Comparison of ENCODE assay signal across 19 cellular contexts in the genomic region with DNA sequence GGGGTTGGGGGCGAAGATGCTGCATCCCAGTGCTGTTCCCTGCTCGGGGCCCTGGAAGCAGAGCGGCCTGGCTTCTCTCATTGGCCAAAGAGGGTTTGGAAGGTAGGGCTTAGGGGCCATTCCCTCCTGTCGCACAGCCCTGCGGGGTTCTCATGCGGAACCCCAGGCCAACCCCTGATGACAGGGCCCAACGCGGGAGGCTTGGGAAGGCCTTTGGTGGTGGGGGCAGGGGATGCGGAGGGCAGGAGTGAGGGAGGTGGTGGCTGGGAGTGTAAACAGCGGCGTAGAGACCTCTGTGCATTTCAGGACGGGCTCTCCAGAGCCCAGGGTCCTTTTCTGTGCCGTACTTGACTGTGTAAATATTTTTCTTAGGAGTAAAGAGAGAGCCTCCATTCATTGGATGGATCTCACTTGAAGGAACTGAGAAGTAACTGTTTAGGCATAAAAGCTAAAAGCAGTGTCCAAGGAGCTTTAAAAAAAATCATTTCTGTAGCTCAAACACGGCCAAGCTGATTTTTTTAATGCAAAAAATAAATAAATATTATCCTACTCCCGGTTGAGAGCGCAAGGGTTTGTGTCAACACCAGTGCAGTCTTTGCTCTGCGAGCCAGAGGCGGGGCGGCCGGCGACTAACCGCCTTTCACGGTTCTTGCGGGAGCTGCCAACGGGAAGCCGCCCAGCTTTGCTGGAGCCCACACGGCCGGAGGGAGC.
"Had no signal": no experiment of that assay in that cellular context is flagged by ENCODE, and none has a peak within 500 bp of the region (broad histone marks: within the 10 kb centered on the region; RNA-seq: fewer than 3 reads in every experiment).

No MANE protein-coding gene starts in this region.

- H3K36me3 ChIP-seq: colonic mucosa, prostate gland, vagina had no signal

- H3K4me3 Mint-ChIP-seq: activated CD4-positive, alpha-beta memory T cell treated with anti-CD3 and anti-CD28 coated beads for 36 hours; activated naive CD8-positive, alpha-beta T cell treated with anti-CD3 and anti-CD28 coated beads, Interleukin-2, amount 10 ng/mL, durations not matched to agents 7 days and 5 days; activated T-cell treated with anti-CD3 and anti-CD28 coated beads, Interleukin-2, amount 50 U/mL, for 72 hours; natural killer cell; T-cell had no signal

- H3K4me3 ChIP-seq: colonic mucosa, mucosa of descending colon, prostate gland, vagina had no signal

- H3K27ac Mint-ChIP-seq: activated CD4-positive, alpha-beta memory T cell treated with anti-CD3 and anti-CD28 coated beads for 36 hours; activated naive CD8-positive, alpha-beta T cell treated with anti-CD3 and anti-CD28 coated beads, Interleukin-2, amount 10 ng/mL, durations not matched to agents 7 days and 5 days; activated T-cell treated with anti-CD3 and anti-CD28 coated beads, Interleukin-2, amount 50 U/mL, for 72 hours; natural killer cell; T-cell had no signal

- H3K27me3 ChIP-seq: colonic mucosa, vagina had no signal

- H3K27ac ChIP-seq: colonic mucosa, prostate gland, vagina had no signal

- H3K4me1 ChIP-seq: colonic mucosa, prostate gland, vagina had no signal

- H3K9me3 ChIP-seq: colonic mucosa, mucosa of descending colon, prostate gland, vagina had no signal

- H3K9me3 Mint-ChIP-seq: activated CD4-positive, alpha-beta memory T cell treated with anti-CD3 and anti-CD28 coated beads for 36 hours; activated naive CD8-positive, alpha-beta T cell treated with anti-CD3 and anti-CD28 coated beads, Interleukin-2, amount 10 ng/mL, durations not matched to agents 7 days and 5 days; activated T-cell treated with anti-CD3 and anti-CD28 coated beads, Interleukin-2, amount 50 U/mL, for 72 hours; natural killer cell; T-cell had no signal

- H3K4me1 Mint-ChIP-seq: activated naive CD8-positive, alpha-beta T cell treated with anti-CD3 and anti-CD28 coated beads, Interleukin-2, amount 10 ng/mL, durations not matched to agents 7 days and 5 days; natural killer cell; T-cell had no signal

- H3K36me3 Mint-ChIP-seq: activated CD4-positive, alpha-beta memory T cell treated with anti-CD3 and anti-CD28 coated beads for 36 hours; activated naive CD8-positive, alpha-beta T cell treated with anti-CD3 and anti-CD28 coated beads, Interleukin-2, amount 10 ng/mL, durations not matched to agents 7 days and 5 days; natural killer cell; T-cell had no signal

- H3K27me3 Mint-ChIP-seq: activated CD4-positive, alpha-beta memory T cell treated with anti-CD3 and anti-CD28 coated beads for 36 hours; activated naive CD8-positive, alpha-beta T cell treated with anti-CD3 and anti-CD28 coated beads, Interleukin-2, amount 10 ng/mL, durations not matched to agents 7 days and 5 days; T-cell had no signal

- DNase-seq: activated CD4-positive, alpha-beta memory T cell treated with anti-CD3 and anti-CD28 coated beads for 36 hours; activated gamma-delta T cell treated with Interleukin-2 at 50 U/mL for 16 hours; activated naive CD8-positive, alpha-beta T cell treated with anti-CD3 and anti-CD28 coated beads, Interleukin-2, amount 10 ng/mL, durations not matched to agents 7 days and 5 days; activated T-cell treated with anti-CD3 and anti-CD28 coated beads, Interleukin-2, amount 50 U/mL, for 72 hours; colonic mucosa; effector CD4-positive, alpha-beta T cell; foreskin melanocyte; kidney; mucosa of descending colon; natural killer cell; occipital lobe; stimulated activated CD4-positive, alpha-beta T cell treated with anti-CD3 and anti-CD28 coated beads, Interleukin-12 subunit alpha, Interleukin-12 subunit beta, amount 100 ng/mL, for 4 hours; stimulated activated CD4-positive, alpha-beta T cell treated with anti-CD3 and anti-CD28 coated beads, Interleukin-2, amount 100 ng/mL, for 48 hours; stimulated activated CD8-positive, alpha-beta memory T cell treated with anti-CD3 and anti-CD28 coated beads, Interleukin-4, amount 100 ng/mL, for 48 hours; stimulated activated naive CD8-positive, alpha-beta T cell treated with anti-CD3 and anti-CD28 coated beads, Interleukin-15, Interleukin-2, amounts not matched to agents 100 U/mL and 50 U/mL, for 24 hours; T-cell; T1000 had no signal

- ATAC-seq: activated T-cell treated with anti-CD3 and anti-CD28 coated beads, Interleukin-2, amount 50 U/mL, for 72 hours; mucosa of descending colon; natural killer cell; stimulated activated naive CD8-positive, alpha-beta T cell treated with anti-CD3 and anti-CD28 coated beads, Interleukin-15, Interleukin-2, amounts not matched to agents 100 U/mL and 50 U/mL, for 24 hours; T-cell had no signal
